In the genomic region with DNA sequence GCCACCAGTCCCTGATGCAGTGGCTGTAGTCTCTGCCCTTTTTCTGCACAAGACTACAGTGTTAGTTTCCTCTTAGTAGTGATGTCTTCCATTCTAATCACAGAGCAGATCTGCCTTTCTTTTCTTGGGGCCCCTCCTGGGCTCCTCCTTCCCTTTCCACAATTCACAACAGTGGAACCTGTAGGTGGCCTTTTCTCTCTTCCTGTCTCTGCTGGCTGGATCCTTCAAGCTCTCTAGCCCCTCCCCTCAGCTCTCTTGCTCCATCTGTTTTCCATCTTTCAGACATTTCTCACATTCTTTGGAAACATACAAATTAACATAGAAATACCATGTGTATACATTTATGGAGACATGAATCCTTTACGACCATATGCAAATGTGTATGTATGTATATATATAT, we compare ENCODE assay signal across 9 cellular contexts. TPM values are rescaled to one million over a fixed set of nuclear protein-coding genes. Genes with fewer than 3 reads are reported as not detected.
DNase-seq lines count a peak whose midpoint lies in the region; ATAC-seq and TF ChIP-seq lines count a peak whose summit lies in the region.
"Had no signal": no experiment of that assay in that cellular context is flagged by ENCODE, and none has a peak within 500 bp of the region (broad histone marks: within the 10 kb centered on the region; RNA-seq: fewer than 3 reads in every experiment).

No MANE protein-coding gene starts in this region.

- peak; percentile 30 for DNase-seq in NCI-H2107 treated with DMSO at 0.1 percent for 48 hours (lab: John Stamatoyannopoulos, UW; ENCODE audit: unreplicated experiment)
- no peak for DNase-seq in NCI-H2107 (lab: John Stamatoyannopoulos, UW)
- DNase-seq in MCF 10A (ENCODE audit: unreplicated experiment): no peak
- no peak for DNase-seq in amygdala (lab: John Stamatoyannopoulos, UW)
- DNase-seq in SKM-1 (lab: John Stamatoyannopoulos, UW; ENCODE audit: unreplicated experiment): no peak

- peaks cover 10% of the 10 kb centered on the region for H3K36me3 Mint-ChIP-seq in MCF 10A (ENCODE audit: insufficient read depth, unreplicated experiment)

- no peak overlapping the region for H3K4me3 Mint-ChIP-seq in MCF 10A (ENCODE audit: unreplicated experiment)

- H3K27me3 ChIP-seq in stomach smooth muscle (ENCODE audit: control insufficient read depth in 1 of 2, insufficient read depth in 2 of 2, low read length in 2 of 2): no peaks in the 10 kb centered on the region
- H3K27me3 ChIP-seq: ovary had no signal

- H3K27me3 Mint-ChIP-seq in MCF 10A (ENCODE audit: insufficient read depth, unreplicated experiment): peaks cover 21% of the 10 kb centered on the region

- CTCF ChIA-PET in MCF 10A (lab: Yijun Ruan, JAX): interaction anchor here (0.6 kb wide), 1 partner anchor 33 kb away, joined by 3 read pairs; no protein-coding TSS in a partner anchor

- H3K4me3 ChIP-seq in iPS-18c (ENCODE audit: insufficient read depth, low read depth, low read length) (peak overlapping the region; percentile 44), stomach smooth muscle (ENCODE audit: low read length in 2 of 2) (peak overlapping the region; percentile 35 to 65)
- H3K4me3 ChIP-seq: ovary had no signal

- no peak for ATAC-seq in HG02885 (IDR thresholded peaks at IDR 0.05; ENCODE audit: poor library complexity, unreplicated experiment)

- intact Hi-C loops in MCF 10A (cut with micrococcal nuclease): no loop called here

- H3K27ac ChIP-seq in stomach smooth muscle (ENCODE audit: low read length): no peak overlapping the region
- H3K27ac ChIP-seq: ovary had no signal

- peaks cover 6% of the 10 kb centered on the region for H3K4me1 Mint-ChIP-seq in MCF 10A (ENCODE audit: insufficient read depth, unreplicated experiment)

- H3K36me3 ChIP-seq in stomach smooth muscle (ENCODE audit: control insufficient read depth in 2 of 2, insufficient read depth in 2 of 2, low read length in 2 of 2): no peaks in the 10 kb centered on the region
- H3K36me3 ChIP-seq: ovary had no signal

- peak overlapping the region; percentile 21 for H3K27ac Mint-ChIP-seq in MCF 10A (ENCODE audit: low read depth, unreplicated experiment)

- peaks cover 2% of the 10 kb centered on the region for H3K9me3 ChIP-seq in iPS-18c (ENCODE audit: control insufficient read depth, insufficient read depth, low read length)
- no peaks in the 10 kb centered on the region for H3K9me3 ChIP-seq in stomach smooth muscle (ENCODE audit: control insufficient read depth in 2 of 2, low read length in 2 of 2)
- H3K9me3 ChIP-seq: ovary had no signal

- no peaks in the 10 kb centered on the region for H3K9me3 Mint-ChIP-seq in MCF 10A (ENCODE audit: unreplicated experiment)

- TF ChIP-seq CTCF in MCF 10A (IDR thresholded peaks at IDR 0.05; ENCODE audit: unreplicated experiment): no peak

- POLR2A ChIA-PET in MCF 10A (lab: Yijun Ruan, JAX): no interaction called here

- BruUV-seq in MCF 10A (replicated peaks; lab: Mats Ljungman, UMichigan): no TSS peak

- no peaks in the 10 kb centered on the region for H3K4me1 ChIP-seq in stomach smooth muscle (ENCODE audit: control insufficient read depth, insufficient read depth, low read length)

- no peak overlapping the region for H3K9ac ChIP-seq in stomach smooth muscle (ENCODE audit: low read length in 2 of 2)

RNA-seq across cellular contexts. Expression of a gene that starts 0.3 kb away (rescaled TPM):
- total RNA-seq in MCF 10A (2022): 0.44 and 0.91 TPM in 2 replicates

RNA-seq across cellular contexts. Expression of a gene that starts 16.1 kb away (rescaled TPM):
- 7.2 and 9.5 TPM in 2 replicates for total RNA-seq in MCF 10A (2022)
